In genomic region chr18:54734059-54734458, GRCh38 we compare ENCODE assay signal across 13 cellular contexts.
DNase-seq lines count a peak whose midpoint lies in the region; ATAC-seq and TF ChIP-seq lines count a peak whose summit lies in the region.
"Had no signal": no experiment of that assay in that cellular context is flagged by ENCODE, and none has a peak within 500 bp of the region (broad histone marks: within the 10 kb centered on the region; RNA-seq: fewer than 3 reads in every experiment).

No MANE protein-coding gene starts in this region.

- no peak overlapping the region for H3K4me3 Mint-ChIP-seq in natural killer cell

- intact Hi-C loops in natural killer cell (cut with micrococcal nuclease), result no loop called here

- H3K4me1 Mint-ChIP-seq in natural killer cell, result no peaks in the 10 kb centered on the region

- H3K27me3 Mint-ChIP-seq in natural killer cell (ENCODE audit: low read depth in 2 of 2), result peaks cover 4 to 12% of the 10 kb centered on the region in 2 donors

- peak; percentile 19 for DNase-seq in NOMO-1 treated with DMSO at 0.1 percent for 48 hours (lab: John Stamatoyannopoulos, UW; ENCODE audit: unreplicated experiment)
- DNase-seq in NOMO-1 treated with dmso at 0.1 percent for 144 hours (lab: John Stamatoyannopoulos, UW; ENCODE audit: unreplicated experiment), result no peak
- DNase-seq in RKO (ENCODE audit: low spot score), result peak; percentile 78
- peak; percentile 98 for DNase-seq in fibroblast of mammary gland (ENCODE audit: low read depth)
- peak; percentile 54 for DNase-seq in smooth muscle cell of the brain vasculature (ENCODE audit: low read depth, low spot score)
- DNase-seq in left lobe of liver (ENCODE audit: low spot score), result no peak
- no peak for DNase-seq in NCI-H1105 treated with DMSO at 0.1 percent for 48 hours (lab: John Stamatoyannopoulos, UW)
- no peak for DNase-seq in natural killer cell
- DNase-seq: activated CD4-positive, CD25-positive, alpha-beta regulatory T cell treated with anti-CD3 and anti-CD28 coated beads, Interleukin-2, amount 50 U/mL, for 72 hours; left cardiac atrium; NCI-H2081; psoas muscle had no signal

- H3K4me3 ChIP-seq in fibroblast of mammary gland (ENCODE audit: control insufficient read depth, low read depth, low read length), result no peak overlapping the region
- H3K4me3 ChIP-seq: psoas muscle had no signal

- no peaks in the 10 kb centered on the region for H3K9me3 Mint-ChIP-seq in natural killer cell

- no peaks in the 10 kb centered on the region for H3K36me3 Mint-ChIP-seq in natural killer cell

- ATAC-seq in left lobe of liver (no peak), natural killer cell (no peak)
- ATAC-seq: psoas muscle, Right ventricle myocardium inferior had no signal

- H3K27ac Mint-ChIP-seq in natural killer cell, result no peak overlapping the region

- no peak for TF ChIP-seq CTCF in fibroblast of mammary gland (conservative IDR thresholded peaks at IDR 0.05; ENCODE audit: control insufficient read depth, insufficient read depth, low read depth, low read length)
- no peak for TF ChIP-seq CTCF in natural killer cell (IDR thresholded peaks at IDR 0.05)

Comparison
In these comparisons a context has a peak if more than half of its experiments do, and no peak if none do; other contexts are left out.
1. DNase-seq: peak in NOMO-1 treated with DMSO at 0.1 percent for 48 hours (single experiment), RKO (single experiment), fibroblast of mammary gland (single experiment) and smooth muscle cell of the brain vasculature (single experiment); none in NOMO-1 treated with dmso at 0.1 percent for 144 hours (single experiment), left lobe of liver (single experiment), NCI-H1105 treated with DMSO at 0.1 percent for 48 hours (single experiment) and natural killer cell (single experiment).